29 cellular contexts compared by ENCODE assay signal in genomic region chr1:5516756-5517155, GRCh38.
"Had no signal": no experiment of that assay in that cellular context is flagged by ENCODE, and none has a peak within 500 bp of the region (broad histone marks: within the 10 kb centered on the region; RNA-seq: fewer than 3 reads in every experiment).

No MANE protein-coding gene starts in this region.

- H3K4me3 ChIP-seq: coronary artery, dorsolateral prefrontal cortex, esophagus muscularis mucosa, gastrocnemius medialis, heart left ventricle had no signal

- H3K4me1 ChIP-seq: foreskin keratinocyte, gastrocnemius medialis, heart left ventricle had no signal

- FAIRE-seq: astrocyte, bronchial epithelial cell had no signal

- ATAC-seq: activated CD4-positive, CD25-positive, alpha-beta regulatory T cell treated with anti-CD3 and anti-CD28 coated beads, Interleukin-2, amount 50 U/mL, for 24 hours; activated CD8-positive, alpha-beta T cell treated with anti-CD3 and anti-CD28 coated beads for 36 hours; activated T-cell treated with anti-CD3 and anti-CD28 coated beads, Interleukin-2, amount 50 U/mL, for 4 hours; activated T-helper 17 cell treated with anti-CD3 and anti-CD28 coated beads, Interleukin-2, amount 50 U/mL, for 72 hours; foreskin keratinocyte; gastrocnemius medialis; heart left ventricle; T-helper 17 cell had no signal

- H3K27me3 ChIP-seq: brain microvascular endothelial cell, foreskin keratinocyte had no signal

- H3K27ac ChIP-seq: brain microvascular endothelial cell, coronary artery, dorsolateral prefrontal cortex, esophagus muscularis mucosa, foreskin keratinocyte, gastrocnemius medialis, heart left ventricle, WERI-Rb-1 had no signal

- H3K9me3 ChIP-seq: esophagus muscularis mucosa, gastrocnemius medialis, heart left ventricle had no signal

- H3K36me3 ChIP-seq: brain microvascular endothelial cell, esophagus muscularis mucosa, gastrocnemius medialis, heart left ventricle, WERI-Rb-1 had no signal

- DNase-seq: activated B cell treated with CpG ODN at 0.5 μM for 24 hours; activated CD4-positive, alpha-beta T cell treated with anti-CD3 and anti-CD28 coated beads for 48 hours; activated CD4-positive, alpha-beta T cell treated with anti-CD3 and anti-CD28 coated beads, Interleukin-2, amount 50 U/mL, for 1 hour; activated CD4-positive, alpha-beta T cell treated with anti-CD3 and anti-CD28 coated beads, Interleukin-2, amount 50 U/mL, for 48 hours; activated CD8-positive, alpha-beta memory T cell treated with anti-CD3 and anti-CD28 coated beads for 24 hours; activated CD8-positive, alpha-beta T cell treated with anti-CD3 and anti-CD28 coated beads for 36 hours; activated gamma-delta T cell; activated naive CD4-positive, alpha-beta T cell; activated naive CD4-positive, alpha-beta T cell treated with anti-CD3 and anti-CD28 coated beads, Interleukin-2, amount 10 ng/mL, durations not matched to agents 7 days and 5 days; activated T-cell treated with anti-CD3 and anti-CD28 coated beads, Interleukin-2, amount 50 U/mL, for 4 hours; amniotic stem cell; anterior cingulate cortex; brain microvascular endothelial cell; dorsolateral prefrontal cortex; effector memory CD4-positive, alpha-beta T cell; erythroblast; foreskin keratinocyte; gastrocnemius medialis; glutamatergic neuron; heart left ventricle; T-helper 17 cell; T1000; WERI-Rb-1 had no signal
